In genomic region chr7:112790651-112790973, GRCh38 we compare ENCODE assay signal across 8 cellular contexts. TPM values are rescaled to one million over a fixed set of nuclear protein-coding genes. Genes with fewer than 3 reads are reported as not detected.
DNase-seq lines count a peak whose midpoint lies in the region; ATAC-seq and TF ChIP-seq lines count a peak whose summit lies in the region.

No MANE protein-coding gene starts in this region.

- peaks cover 15% of the 10 kb centered on the region for H3K36me3 Mint-ChIP-seq in stimulated activated effector memory CD8-positive, alpha-beta T cell treated with anti-CD3 and anti-CD28 coated beads, Interleukin-12 subunit alpha, Interleukin-12 subunit beta, amount 100 ng/mL, for 72 hours

- ATAC-seq in HG03159 (IDR thresholded peaks at IDR 0.05; ENCODE audit: unreplicated experiment), result peak; percentile 75
- no peak for ATAC-seq in stimulated activated effector memory CD8-positive, alpha-beta T cell treated with anti-CD3 and anti-CD28 coated beads, Interleukin-12 subunit alpha, Interleukin-12 subunit beta, amount 100 ng/mL, for 72 hours

- no peaks in the 10 kb centered on the region for H3K9me3 ChIP-seq in right atrium auricular region

- no peak for DNase-seq in BJ (ENCODE audit: low read depth)
- peak; percentile 23 for DNase-seq in GM19238 (ENCODE audit: insufficient read length, low spot score)
- no peak for DNase-seq in right atrium auricular region (ENCODE audit: low spot score)
- DNase-seq in stimulated activated effector memory CD8-positive, alpha-beta T cell treated with anti-CD3 and anti-CD28 coated beads, Interleukin-12 subunit alpha, Interleukin-12 subunit beta, amount 100 ng/mL, for 72 hours (ENCODE audit: low spot score in 2 of 2), result no peak
- no peak for DNase-seq in stimulated activated CD4-positive, alpha-beta T cell treated with anti-CD3 and anti-CD28 coated beads, Interleukin-4, amount 100 ng/mL, for 24 hours
- DNase-seq in NCI-H524 treated with DMSO at 0.1 percent for 48 hours (lab: John Stamatoyannopoulos, UW), result no peak

- H3K27ac ChIP-seq in right atrium auricular region, result peak overlapping the region; percentile 90 to 91

- CTCF ChIA-PET in BJ (lab: Yijun Ruan, JAX), result interaction anchor here (0.6 kb wide), 1 partner anchor 80 kb away, joined by 3 read pairs; no protein-coding TSS in a partner anchor

- H3K4me3 ChIP-seq in BJ (ENCODE audit: low read depth, low read length) (peak overlapping the region; percentile 85), WI38 (ENCODE audit: low read depth, low read length) (peak overlapping the region; percentile 86), right atrium auricular region (peak overlapping the region; percentile 80 to 88)

- TF ChIP-seq CTCF in BJ (IDR thresholded peaks at IDR 0.05; ENCODE audit: insufficient read depth, low read depth, low read length), result no peak
- TF ChIP-seq CTCF in WI38 (IDR thresholded peaks at IDR 0.05; ENCODE audit: low read depth, low read length), result no peak
- TF ChIP-seq CTCF in right atrium auricular region (IDR thresholded peaks at IDR 0.05), result no peak

- H3K27me3 ChIP-seq in BJ (ENCODE audit: control insufficient read depth, insufficient read depth, low read length), result no peaks in the 10 kb centered on the region
- H3K27me3 ChIP-seq in right atrium auricular region, result no peaks in the 10 kb centered on the region

- H3K27ac Mint-ChIP-seq in stimulated activated effector memory CD8-positive, alpha-beta T cell treated with anti-CD3 and anti-CD28 coated beads, Interleukin-12 subunit alpha, Interleukin-12 subunit beta, amount 100 ng/mL, for 72 hours, result peak overlapping the region; percentile 96

- H3K9me3 Mint-ChIP-seq in stimulated activated effector memory CD8-positive, alpha-beta T cell treated with anti-CD3 and anti-CD28 coated beads, Interleukin-12 subunit alpha, Interleukin-12 subunit beta, amount 100 ng/mL, for 72 hours, result no peaks in the 10 kb centered on the region

- POLR2A ChIA-PET in BJ (lab: Charles Lee), result no interaction called here

- peak overlapping the region; percentile 82 for H3K4me3 Mint-ChIP-seq in stimulated activated effector memory CD8-positive, alpha-beta T cell treated with anti-CD3 and anti-CD28 coated beads, Interleukin-12 subunit alpha, Interleukin-12 subunit beta, amount 100 ng/mL, for 72 hours

- H3K4me1 ChIP-seq in right atrium auricular region, result peaks cover 0 to 16% of the 10 kb centered on the region in 2 donors

- H3K36me3 ChIP-seq in BJ (ENCODE audit: control insufficient read depth, insufficient read depth, low read length) (no peaks in the 10 kb centered on the region), right atrium auricular region (no peaks in the 10 kb centered on the region)

- H3K4me1 Mint-ChIP-seq in stimulated activated effector memory CD8-positive, alpha-beta T cell treated with anti-CD3 and anti-CD28 coated beads, Interleukin-12 subunit alpha, Interleukin-12 subunit beta, amount 100 ng/mL, for 72 hours, result peaks cover 49% of the 10 kb centered on the region

RNA-seq across cellular contexts. Expression of gene TMEM168, which starts 0.4 kb away (rescaled TPM):
- 22.3 and 30.6 TPM in 2 replicates for polyA plus RNA-seq in BJ (2011; rRNA removed)
- 16.0 and 16.3 TPM in 2 replicates for polyA minus RNA-seq in BJ (2011; rRNA and poly(A)+ RNA removed)
- total RNA-seq in right atrium auricular region, result 10 to 100 TPM; 15.1 to 16.8 TPM
